ENCODE assay signal across 8 cellular contexts in genomic region chr6:146770965-146771735, GRCh38.
DNase-seq lines count a peak whose midpoint lies in the region; ATAC-seq and TF ChIP-seq lines count a peak whose summit lies in the region.

No MANE protein-coding gene starts in this region.

- H3K9ac ChIP-seq in H9 (ENCODE audit: extremely low read depth, insufficient read length, low read length) = no peak overlapping the region

- no peaks in the 10 kb centered on the region for H3K4me1 ChIP-seq in H9 (ENCODE audit: insufficient read depth, low read length)
- H3K4me1 ChIP-seq in prostate gland (replicated peaks) = no peaks in the 10 kb centered on the region

- no peak for TF ChIP-seq POLR2A in prostate gland (IDR thresholded peaks at IDR 0.05)

- TF ChIP-seq CTCF in H9 (conservative IDR thresholded peaks at IDR 0.05) (no peak), prostate gland (IDR thresholded peaks at IDR 0.05) (no peak)

- H3K36me3 Mint-ChIP-seq in H9 (ENCODE audit: insufficient read depth in 1 of 3, low read depth in 3 of 3) = no peaks in the 10 kb centered on the region

- ATAC-seq in GM21737 (IDR thresholded peaks at IDR 0.05; ENCODE audit: unreplicated experiment) = no peak

- no peak overlapping the region for H3K4ac ChIP-seq in H9 (ENCODE audit: low read depth, low read length)

- no peak overlapping the region for H3K14ac ChIP-seq in H9 (ENCODE audit: insufficient read depth, low read length)

- no peak overlapping the region for H2AK5ac ChIP-seq in H9 (ENCODE audit: insufficient read length, low read length)

- H3K18ac ChIP-seq in H9 (ENCODE audit: insufficient read length, low read depth, low read length) = no peak overlapping the region

- no peak overlapping the region for H2BK15ac ChIP-seq in H9 (ENCODE audit: low read depth, low read length)

- intact Hi-C loops in prostate gland (cut with DNase I) = no loop called here

- no peak overlapping the region for H4K8ac ChIP-seq in H9 (replicated peaks; ENCODE audit: insufficient read length, low read depth, low read length)

- H3K27me3 ChIP-seq in H9 (ENCODE audit: insufficient read depth, low read length) (no peaks in the 10 kb centered on the region), prostate gland (replicated peaks; ENCODE audit: insufficient read depth) (no peaks in the 10 kb centered on the region)

- no peak overlapping the region for H2AFZ ChIP-seq in H9 (ENCODE audit: low read length)

- no peak overlapping the region for H3K4me3 ChIP-seq in prostate gland

- no peaks in the 10 kb centered on the region for H3K36me3 ChIP-seq in prostate gland

- DNase-seq in H9 (no peak), UCSD-AML1 (lab: John Stamatoyannopoulos, UW; ENCODE audit: unreplicated experiment) (peak; percentile 86), prostate gland (ENCODE audit: low spot score) (no peak), SK-N-DZ (ENCODE audit: low spot score) (no peak), H4 (ENCODE audit: low spot score) (no peak)
- DNase-seq in effector CD8-positive, alpha-beta T cell (lab: John Stamatoyannopoulos, UW) = peak; percentile 3
- peak; percentile 20 for DNase-seq in stimulated activated CD4-positive, alpha-beta T cell treated with anti-CD3 and anti-CD28 coated beads, Interleukin-2, amount 100 ng/mL, for 4 hours (ENCODE audit: low read depth)

- H3K9me3 ChIP-seq in H9 (ENCODE audit: control insufficient read depth, low read depth, low read length) (no peaks in the 10 kb centered on the region), prostate gland (no peaks in the 10 kb centered on the region)

- no peaks in the 10 kb centered on the region for H3K4me1 Mint-ChIP-seq in H9

- no peak overlapping the region for H3K27ac ChIP-seq in H9 (ENCODE audit: insufficient read length, low read depth, low read length)
- H3K27ac ChIP-seq in prostate gland = no peak overlapping the region

- no peaks in the 10 kb centered on the region for H3K9me3 Mint-ChIP-seq in H9

- H2BK120ac ChIP-seq in H9 (ENCODE audit: low read depth, low read length, poor library complexity, severe bottlenecking) = no peak overlapping the region

- H3K79me1 ChIP-seq in H9 (ENCODE audit: insufficient read depth, low read depth, low read length, poor library complexity, severe bottlenecking) = no peaks in the 10 kb centered on the region

- no peak overlapping the region for H3K56ac ChIP-seq in H9 (ENCODE audit: insufficient read length, low read depth, low read length)

- no peak overlapping the region for H3K23ac ChIP-seq in H9 (ENCODE audit: insufficient read length, low read depth, low read length)

- no peak overlapping the region for H2BK12ac ChIP-seq in H9 (ENCODE audit: insufficient read length, low read depth, low read length)

- H4K91ac ChIP-seq in H9 (ENCODE audit: insufficient read length, low read depth, low read length) = no peak overlapping the region

- H2BK5ac ChIP-seq in H9 (ENCODE audit: insufficient read length, low read length) = no peak overlapping the region

- peak overlapping the region in 2 of 3 experiments; percentile 49 to 55; a peak in 1 of 7 replicates for H3K27ac Mint-ChIP-seq in H9

- no peaks in the 10 kb centered on the region for H4K20me1 ChIP-seq in H9 (ENCODE audit: control insufficient read depth, insufficient read depth, insufficient read length)

- no peak overlapping the region for H3T11ph ChIP-seq in H9 (ENCODE audit: low read length)

- H3K4me2 ChIP-seq in H9 (ENCODE audit: insufficient read depth, insufficient read length, low read length) = no peak overlapping the region

- H3K4me3 Mint-ChIP-seq in H9 = no peak overlapping the region

- no peak overlapping the region for H4K5ac ChIP-seq in H9 (ENCODE audit: insufficient read length, low read depth, low read length)

- H3K79me2 ChIP-seq in H9 (ENCODE audit: insufficient read depth, low read length) = no peaks in the 10 kb centered on the region

- no peaks in the 10 kb centered on the region for H3K27me3 Mint-ChIP-seq in H9 (ENCODE audit: low read depth)

- H2BK20ac ChIP-seq in H9 (ENCODE audit: low read depth, low read length, poor library complexity, severe bottlenecking) = no peak overlapping the region

- no peaks in the 10 kb centered on the region for H3K23me2 ChIP-seq in H9 (ENCODE audit: insufficient read length, low read depth, low read length, poor library complexity, severe bottlenecking)

- no CpG with 5 or more reads among the region's 14 CpGs for WGBS in H9 (ENCODE audit: extremely low coverage, insufficient read length, low lambda C conversion rate)
- 75% methylated on average over 14 of the region's 14 CpGs for WGBS in prostate gland

Comparison
In these comparisons a context has a peak if more than half of its experiments do, and no peak if none do; other contexts are left out.
1. DNase-seq: peak in UCSD-AML1 (single experiment), effector CD8-positive, alpha-beta T cell (single experiment) and stimulated activated CD4-positive, alpha-beta T cell treated with anti-CD3 and anti-CD28 coated beads, Interleukin-2, amount 100 ng/mL, for 4 hours (single experiment); none in H9 (single experiment), prostate gland (single experiment), SK-N-DZ (single experiment) and H4 (single experiment).